ENCODE assay signal across 14 cellular contexts in genomic region chr9:27398982-27399653, GRCh38.
"Had no signal": no experiment of that assay in that cellular context is flagged by ENCODE, and none has a peak within 500 bp of the region (broad histone marks: within the 10 kb centered on the region; RNA-seq: fewer than 3 reads in every experiment).

No MANE protein-coding gene starts in this region.

- ATAC-seq: activated naive CD8-positive, alpha-beta T cell treated with anti-CD3 and anti-CD28 coated beads, Interleukin-2, amount 50 U/mL, for 24 hours; esophagus mucosa; right cardiac atrium; stimulated activated effector memory CD8-positive, alpha-beta T cell treated with anti-CD3 and anti-CD28 coated beads, Interleukin-12 subunit alpha, Interleukin-12 subunit beta, amount 100 ng/mL, for 72 hours had no signal

- H3K27me3 Mint-ChIP-seq: activated B cell treated with CpG ODN at 0.5 μM for 24 hours; activated naive CD8-positive, alpha-beta T cell treated with anti-CD3 and anti-CD28 coated beads, Interleukin-2, amount 50 U/mL, for 24 hours had no signal

- H3K4me3 ChIP-seq: dorsolateral prefrontal cortex, smooth muscle cell, tibial artery had no signal

- H3K27me3 ChIP-seq: dorsolateral prefrontal cortex, tibial artery had no signal

- H3K4me2 ChIP-seq: smooth muscle cell had no signal

- H3K9me3 Mint-ChIP-seq: activated B cell treated with CpG ODN at 0.5 μM for 24 hours; activated CD4-positive, alpha-beta T cell treated with anti-CD3 and anti-CD28 coated beads, Interleukin-2, amount 10 ng/mL, durations not matched to agents 24 days and 14 days; activated naive CD8-positive, alpha-beta T cell treated with anti-CD3 and anti-CD28 coated beads, Interleukin-2, amount 50 U/mL, for 24 hours; activated T-helper 1 cell treated with anti-CD3 and anti-CD28 coated beads, Interleukin-12 subunit alpha, Interleukin-12 subunit beta, Interleukin-2, Interleukin-4 antibody, amounts not matched to agents 30 ng/mL and 10 ng/mL and 1 ng/mL, durations not matched to agents 14 hours and 24 hours and 36 hours; stimulated activated effector memory CD8-positive, alpha-beta T cell treated with anti-CD3 and anti-CD28 coated beads, Interleukin-12 subunit alpha, Interleukin-12 subunit beta, amount 100 ng/mL, for 72 hours had no signal

- DNase-seq: activated B cell treated with CpG ODN at 0.5 μM for 24 hours; activated CD4-positive, alpha-beta T cell treated with anti-CD3 and anti-CD28 coated beads, Interleukin-2, amount 10 ng/mL, durations not matched to agents 24 days and 14 days; activated naive CD4-positive, alpha-beta T cell treated with Interleukin-2 at 50 U/mL for 16 hours; activated naive CD8-positive, alpha-beta T cell treated with anti-CD3 and anti-CD28 coated beads, Interleukin-2, amount 50 U/mL, for 24 hours; dorsolateral prefrontal cortex; hippocampal formation; kidney glomerular epithelial cell; right cardiac atrium; tibial artery had no signal

- H3K27ac ChIP-seq: tibial artery had no signal

- H3K36me3 ChIP-seq: tibial artery had no signal

- H3K4me1 Mint-ChIP-seq: activated CD4-positive, alpha-beta T cell treated with anti-CD3 and anti-CD28 coated beads, Interleukin-2, amount 10 ng/mL, durations not matched to agents 24 days and 14 days; activated naive CD8-positive, alpha-beta T cell treated with anti-CD3 and anti-CD28 coated beads, Interleukin-2, amount 50 U/mL, for 24 hours; stimulated activated effector memory CD8-positive, alpha-beta T cell treated with anti-CD3 and anti-CD28 coated beads, Interleukin-12 subunit alpha, Interleukin-12 subunit beta, amount 100 ng/mL, for 72 hours had no signal

- H3K27ac Mint-ChIP-seq: activated B cell treated with CpG ODN at 0.5 μM for 24 hours; activated CD4-positive, alpha-beta T cell treated with anti-CD3 and anti-CD28 coated beads, Interleukin-2, amount 10 ng/mL, durations not matched to agents 24 days and 14 days; activated naive CD8-positive, alpha-beta T cell treated with anti-CD3 and anti-CD28 coated beads, Interleukin-2, amount 50 U/mL, for 24 hours; activated T-helper 1 cell treated with anti-CD3 and anti-CD28 coated beads, Interleukin-12 subunit alpha, Interleukin-12 subunit beta, Interleukin-2, Interleukin-4 antibody, amounts not matched to agents 30 ng/mL and 10 ng/mL and 1 ng/mL, durations not matched to agents 14 hours and 24 hours and 36 hours; mesothelial cell of epicardium; stimulated activated effector memory CD8-positive, alpha-beta T cell treated with anti-CD3 and anti-CD28 coated beads, Interleukin-12 subunit alpha, Interleukin-12 subunit beta, amount 100 ng/mL, for 72 hours had no signal

- H3K4me3 Mint-ChIP-seq: activated B cell treated with CpG ODN at 0.5 μM for 24 hours; activated CD4-positive, alpha-beta T cell treated with anti-CD3 and anti-CD28 coated beads, Interleukin-2, amount 10 ng/mL, durations not matched to agents 24 days and 14 days; activated naive CD8-positive, alpha-beta T cell treated with anti-CD3 and anti-CD28 coated beads, Interleukin-2, amount 50 U/mL, for 24 hours; activated T-helper 1 cell treated with anti-CD3 and anti-CD28 coated beads, Interleukin-12 subunit alpha, Interleukin-12 subunit beta, Interleukin-2, Interleukin-4 antibody, amounts not matched to agents 30 ng/mL and 10 ng/mL and 1 ng/mL, durations not matched to agents 14 hours and 24 hours and 36 hours; mesothelial cell of epicardium; stimulated activated effector memory CD8-positive, alpha-beta T cell treated with anti-CD3 and anti-CD28 coated beads, Interleukin-12 subunit alpha, Interleukin-12 subunit beta, amount 100 ng/mL, for 72 hours had no signal

- H3K36me3 Mint-ChIP-seq: mesothelial cell of epicardium; stimulated activated effector memory CD8-positive, alpha-beta T cell treated with anti-CD3 and anti-CD28 coated beads, Interleukin-12 subunit alpha, Interleukin-12 subunit beta, amount 100 ng/mL, for 72 hours had no signal
